18 cellular contexts compared by ENCODE assay signal in genomic region chr4:140688711-140689598, GRCh38.
DNase-seq lines count a peak whose midpoint lies in the region; ATAC-seq and TF ChIP-seq lines count a peak whose summit lies in the region.
"Had no signal": no experiment of that assay in that cellular context is flagged by ENCODE, and none has a peak within 500 bp of the region (broad histone marks: within the 10 kb centered on the region; RNA-seq: fewer than 3 reads in every experiment).

No MANE protein-coding gene starts in this region.

- peaks cover 38 to 39% (median 39%) of the 10 kb centered on the region in 3 donors for H3K4me1 Mint-ChIP-seq in IgD-negative memory B cell

- no peak overlapping the region for H2BK15ac ChIP-seq in mesendoderm (replicated peaks; ENCODE audit: low read depth)

- no peaks in the 10 kb centered on the region for H3K79me1 ChIP-seq in mesendoderm (ENCODE audit: low read length)

- no peaks in the 10 kb centered on the region for H3K27me3 Mint-ChIP-seq in IgD-negative memory B cell

- no peaks in the 10 kb centered on the region for H3K9me3 Mint-ChIP-seq in IgD-negative memory B cell
- H3K9me3 Mint-ChIP-seq: stimulated activated naive CD8-positive, alpha-beta T cell treated with anti-CD3 and anti-CD28 coated beads, Interleukin-15, Interleukin-2, amounts not matched to agents 100 ng/mL and 50 ng/mL, for 24 hours had no signal

- intact Hi-C loops in lower lobe of right lung (cut with DNase I): no loop called here

- no CpG with 5 or more reads among the region's 6 CpGs for WGBS in mesendoderm (ENCODE audit: extremely low coverage, insufficient coverage, low lambda C conversion rate)

- H3K27ac Mint-ChIP-seq in IgD-negative memory B cell: peak overlapping the region; percentile 67 to 73 (median 71)
- H3K27ac Mint-ChIP-seq: stimulated activated naive CD8-positive, alpha-beta T cell treated with anti-CD3 and anti-CD28 coated beads, Interleukin-15, Interleukin-2, amounts not matched to agents 100 ng/mL and 50 ng/mL, for 24 hours had no signal

- H3K4me3 ChIP-seq in mesendoderm (ENCODE audit: low read length) (no peak overlapping the region), lower lobe of right lung (no peak overlapping the region)
- H3K4me3 ChIP-seq: HAP-1, vagina had no signal

- H3K18ac ChIP-seq in mesendoderm (ENCODE audit: low read length): peak overlapping the region; percentile 22

- peaks cover 2% of the 10 kb centered on the region for H3K4me1 ChIP-seq in mesendoderm (ENCODE audit: control insufficient read depth, low read depth, low read length)
- peaks cover 41% of the 10 kb centered on the region for H3K4me1 ChIP-seq in lower lobe of right lung

- DNase-seq in COLO829 (ENCODE audit: low spot score) (peak; percentile 86), cerebellar cortex (ENCODE audit: low spot score) (peak; percentile 92), mesendoderm (no peak), epidermal melanocyte (ENCODE audit: insufficient read length, low spot score) (no peak), COLO668 (lab: John Stamatoyannopoulos, UW; ENCODE audit: unreplicated experiment) (no peak), lower lobe of right lung (no peak)
- no peak for DNase-seq in central memory CD4-positive, alpha-beta T cell
- DNase-seq: activated CD4-positive, CD25-positive, alpha-beta regulatory T cell; activated effector memory CD4-positive, alpha-beta T cell treated with anti-CD3 and anti-CD28 coated beads, Interleukin-2, amount 50 U/mL, for 16 hours; aorta; DMS53; Karpas-422; NCI-H1436 treated with DMSO at 0.1 percent for 48 hours had no signal

- H3K9ac ChIP-seq in mesendoderm (ENCODE audit: low read length): no peak overlapping the region

- ATAC-seq in lower lobe of right lung: no peak
- ATAC-seq: Panc1 had no signal

- peak overlapping the region in 1 of 4 donors; percentile 45 for H3K4me3 Mint-ChIP-seq in IgD-negative memory B cell
- H3K4me3 Mint-ChIP-seq: stimulated activated naive CD8-positive, alpha-beta T cell treated with anti-CD3 and anti-CD28 coated beads, Interleukin-15, Interleukin-2, amounts not matched to agents 100 ng/mL and 50 ng/mL, for 24 hours had no signal

- H3K23ac ChIP-seq in mesendoderm (ENCODE audit: low read length): no peak overlapping the region

- H2BK120ac ChIP-seq in mesendoderm (ENCODE audit: low read depth, low read length): no peak overlapping the region

- no peak overlapping the region for H2BK5ac ChIP-seq in mesendoderm (ENCODE audit: low read length)

- H2AK5ac ChIP-seq in mesendoderm (ENCODE audit: low read length): no peak overlapping the region

- no peaks in the 10 kb centered on the region for H3K79me2 ChIP-seq in mesendoderm (ENCODE audit: control insufficient read depth, insufficient read depth, low read length)

- H3K56ac ChIP-seq in mesendoderm (ENCODE audit: low read length): peak overlapping the region; percentile 19

- no peak overlapping the region for H4K5ac ChIP-seq in mesendoderm (ENCODE audit: low read length)

- no peak overlapping the region for H4K8ac ChIP-seq in mesendoderm (ENCODE audit: low read depth, low read length)

- no peak for TF ChIP-seq CTCF in lower lobe of right lung (IDR thresholded peaks at IDR 0.05)

- H3K27ac ChIP-seq in mesendoderm (ENCODE audit: low read depth, low read length): no peak overlapping the region
- H3K27ac ChIP-seq in lower lobe of right lung: no peak overlapping the region
- H3K27ac ChIP-seq: vagina had no signal

- H3K4me2 ChIP-seq in mesendoderm (ENCODE audit: low read length): no peak overlapping the region

- H3K36me3 Mint-ChIP-seq in IgD-negative memory B cell: peaks cover 13% of the 10 kb centered on the region

- H3K36me3 ChIP-seq in mesendoderm (ENCODE audit: control insufficient read depth, insufficient read depth, low read length) (no peaks in the 10 kb centered on the region), lower lobe of right lung (peaks cover 14% of the 10 kb centered on the region)
- H3K36me3 ChIP-seq: vagina had no signal

- H3K9me3 ChIP-seq in lower lobe of right lung: no peaks in the 10 kb centered on the region
- H3K9me3 ChIP-seq: HAP-1, vagina had no signal

- no peaks in the 10 kb centered on the region for H3K27me3 ChIP-seq in mesendoderm (ENCODE audit: insufficient read depth, low read length, poor library complexity)
- no peaks in the 10 kb centered on the region for H3K27me3 ChIP-seq in lower lobe of right lung (ENCODE audit: low read depth)
- H3K27me3 ChIP-seq: vagina had no signal

- H3K4ac ChIP-seq in mesendoderm (ENCODE audit: low read depth, low read length): no peak overlapping the region

Comparison
In these comparisons a context has a peak if more than half of its experiments do, and no peak if none do; other contexts are left out.
1. DNase-seq: peak in COLO829 (single experiment) and cerebellar cortex (single experiment); none in mesendoderm (single experiment), central memory CD4-positive, alpha-beta T cell (single experiment), epidermal melanocyte (single experiment), COLO668 (single experiment) and lower lobe of right lung (single experiment).